ENCODE assay signal across 8 cellular contexts in genomic region chr11:108009497-108010360, GRCh38. TPM values are rescaled to one million over a fixed set of nuclear protein-coding genes. Genes with fewer than 3 reads are reported as not detected.
DNase-seq lines count a peak whose midpoint lies in the region; ATAC-seq and TF ChIP-seq lines count a peak whose summit lies in the region.

No MANE protein-coding gene starts in this region.

- POLR2A ChIA-PET in activated CD4-positive, alpha-beta memory T cell treated with anti-CD3 and anti-CD28 coated beads, Interleukin-2, amount 10 ng/mL, durations not matched to agents 7 days and 5 days (lab: Charles Lee), result interaction anchor here (0.5 to 3.2 kb wide), 18 partner anchors 8 to 655 kb away, joined by 3 to 27 read pairs (median 4); partner anchors contain the start of genes ALKBH8, ATM, C11orf65 and CWF19L2

- peak; percentile 10 to 29 for DNase-seq in stimulated activated CD4-positive, alpha-beta T cell treated with anti-CD3 and anti-CD28 coated beads, Interleukin-2, amount 100 ng/mL, for 24 hours
- DNase-seq in stimulated activated CD4-positive, alpha-beta T cell treated with anti-CD3 and anti-CD28 coated beads, Interleukin-4, amount 100 ng/mL, for 1 hour, result no peak
- peak; percentile 16 for DNase-seq in activated CD4-positive, alpha-beta memory T cell treated with anti-CD3 and anti-CD28 coated beads, Interleukin-2, amount 10 ng/mL, durations not matched to agents 7 days and 5 days
- DNase-seq in glomerular visceral epithelial cell (ENCODE audit: extremely low spot score), result peak; percentile 18
- no peak for DNase-seq in osteocyte (ENCODE audit: extremely low spot score, unreplicated experiment)
- DNase-seq in cerebellar nuclear complex (lab: John Stamatoyannopoulos, UW), result no peak

- peaks cover 18% of the 10 kb centered on the region for H3K4me1 Mint-ChIP-seq in activated CD4-positive, alpha-beta memory T cell treated with anti-CD3 and anti-CD28 coated beads, Interleukin-2, amount 10 ng/mL, durations not matched to agents 7 days and 5 days
- H3K4me1 Mint-ChIP-seq in osteocyte (ENCODE audit: unreplicated experiment), result peaks cover 5% of the 10 kb centered on the region

- no peaks in the 10 kb centered on the region for H3K9me3 Mint-ChIP-seq in activated CD4-positive, alpha-beta memory T cell treated with anti-CD3 and anti-CD28 coated beads, Interleukin-2, amount 10 ng/mL, durations not matched to agents 7 days and 5 days
- H3K9me3 Mint-ChIP-seq in osteocyte (ENCODE audit: unreplicated experiment), result no peaks in the 10 kb centered on the region

- H3K27ac Mint-ChIP-seq in activated CD4-positive, alpha-beta memory T cell treated with anti-CD3 and anti-CD28 coated beads, Interleukin-2, amount 10 ng/mL, durations not matched to agents 7 days and 5 days, result peak overlapping the region; percentile 92
- peak overlapping the region; percentile 98 for H3K27ac Mint-ChIP-seq in osteocyte (ENCODE audit: unreplicated experiment)

- H3K4me3 Mint-ChIP-seq in activated CD4-positive, alpha-beta memory T cell treated with anti-CD3 and anti-CD28 coated beads, Interleukin-2, amount 10 ng/mL, durations not matched to agents 7 days and 5 days, result peak overlapping the region; percentile 98
- peak overlapping the region; percentile 99 for H3K4me3 Mint-ChIP-seq in osteocyte (ENCODE audit: unreplicated experiment)

- peaks cover 9% of the 10 kb centered on the region for H3K36me3 Mint-ChIP-seq in activated CD4-positive, alpha-beta memory T cell treated with anti-CD3 and anti-CD28 coated beads, Interleukin-2, amount 10 ng/mL, durations not matched to agents 7 days and 5 days (ENCODE audit: low read depth)
- H3K36me3 Mint-ChIP-seq in osteocyte (ENCODE audit: unreplicated experiment), result peaks cover 3% of the 10 kb centered on the region

- CTCF ChIA-PET in activated CD4-positive, alpha-beta memory T cell treated with anti-CD3 and anti-CD28 coated beads, Interleukin-2, amount 10 ng/mL, durations not matched to agents 7 days and 5 days (lab: Charles Lee), result interaction anchor here (0.8 to 2.1 kb wide), 22 partner anchors 9 to 655 kb away, joined by 3 to 30 read pairs (median 5); partner anchors contain the start of gene DDX10

- no peak for TF ChIP-seq CTCF in osteocyte (IDR thresholded peaks at IDR 0.05)

- peak; percentile 13 for ATAC-seq in HG03280 (IDR thresholded peaks at IDR 0.05; ENCODE audit: unreplicated experiment)
- no peak for ATAC-seq in HG02973 (IDR thresholded peaks at IDR 0.05; ENCODE audit: unreplicated experiment)

- no peaks in the 10 kb centered on the region for H3K27me3 Mint-ChIP-seq in activated CD4-positive, alpha-beta memory T cell treated with anti-CD3 and anti-CD28 coated beads, Interleukin-2, amount 10 ng/mL, durations not matched to agents 7 days and 5 days
- H3K27me3 Mint-ChIP-seq in osteocyte (ENCODE audit: unreplicated experiment), result no peaks in the 10 kb centered on the region

RNA-seq across cellular contexts. Expression of gene CUL5, which starts 1.0 kb away (rescaled TPM):
- total RNA-seq in activated CD4-positive, alpha-beta memory T cell treated with anti-CD3 and anti-CD28 coated beads, Interleukin-2, amount 10 ng/mL, durations not matched to agents 7 days and 5 days, result 10 to 100 TPM; 27.1 to 28.3 TPM
- total RNA-seq in osteocyte, result 35.8 and 37.6 TPM in 2 replicates

Comparison
In these comparisons a context has a peak if more than half of its experiments do, and no peak if none do; other contexts are left out.
1. DNase-seq: peak in stimulated activated CD4-positive, alpha-beta T cell treated with anti-CD3 and anti-CD28 coated beads, Interleukin-2, amount 100 ng/mL, for 24 hours (2 of 2), activated CD4-positive, alpha-beta memory T cell treated with anti-CD3 and anti-CD28 coated beads, Interleukin-2, amount 10 ng/mL, durations not matched to agents 7 days and 5 days (single experiment) and glomerular visceral epithelial cell (single experiment); none in stimulated activated CD4-positive, alpha-beta T cell treated with anti-CD3 and anti-CD28 coated beads, Interleukin-4, amount 100 ng/mL, for 1 hour (single experiment), osteocyte (single experiment) and cerebellar nuclear complex (0 of 2).